ENCODE assay signal across 1 cellular context in genomic region chr14:71361335-71361734, GRCh38.
A peak's percentile ranks its signal among the peaks of the same experiment; 100 is the strongest.
TF ChIP-seq lines count a peak whose summit lies in the region.

No MANE protein-coding gene starts in this region.

TF ChIP-seq in K562, 482 proteins besides CTCF, POLR2A, EP300 and RAD21 (continued from another document):
- TF ChIP-seq TEAD4 (IDR thresholded peaks at IDR 0.05; ENCODE audit: low read length) (peak; percentile 84), TEAD4 (CRISPR knock-in tag; IDR thresholded peaks at IDR 0.05; ENCODE audit: borderline replicate concordance) (no peak), RBM25 (IDR thresholded peaks at IDR 0.05; ENCODE audit: low read depth, low read length, severe bottlenecking) (no peak), CREB3L1 (IDR thresholded peaks at IDR 0.05; ENCODE audit: borderline replicate concordance, low read depth) (no peak), GATA2 (CRISPR knock-in tag; IDR thresholded peaks at IDR 0.05) (0 out of 2 replicates have a peak, but pooled peaks have one; percentile 29), MCM5 (IDR thresholded peaks at IDR 0.05; ENCODE audit: low read depth) (no peak), E2F1 (CRISPR knock-in tag; IDR thresholded peaks at IDR 0.05) (no peak), SMC3 (conservative IDR thresholded peaks at IDR 0.05; ENCODE audit: insufficient read depth, low read depth, low read length) (no peak), CREB5 (CRISPR knock-in tag; IDR thresholded peaks at IDR 0.05) (no peak), TAF15 (IDR thresholded peaks at IDR 0.05; ENCODE audit: low read depth, low read length) (no peak), TSHZ1 (CRISPR knock-in tag; IDR thresholded peaks at IDR 0.05) (no peak), ILK (tag; IDR thresholded peaks at IDR 0.05; ENCODE audit: borderline replicate concordance, low read depth) (no peak), PHTF2 (CRISPR knock-in tag; IDR thresholded peaks at IDR 0.05) (no peak), DPF2 (IDR thresholded peaks at IDR 0.05) (peak; percentile 84), GTF2F1 (IDR thresholded peaks at IDR 0.05; ENCODE audit: low read depth, low read length) (no peak), MAFG (tag; conservative IDR thresholded peaks at IDR 0.05) (no peak), ZEB2 (IDR thresholded peaks at IDR 0.05) (0 out of 2 replicates have a peak, but pooled peaks have one; percentile 20), ETV6 (IDR thresholded peaks at IDR 0.05; ENCODE audit: borderline replicate concordance in 1 of 2, low read depth in 2 of 2, low read length in 1 of 2) (no peak), ETV6 (CRISPR knock-in tag; IDR thresholded peaks at IDR 0.05; ENCODE audit: borderline replicate concordance) (no peak), RBFOX2 (IDR thresholded peaks at IDR 0.05; ENCODE audit: low read depth, low read length) (0 out of 2 replicates have a peak, but pooled peaks have one; percentile 19)
